In the genomic region with DNA sequence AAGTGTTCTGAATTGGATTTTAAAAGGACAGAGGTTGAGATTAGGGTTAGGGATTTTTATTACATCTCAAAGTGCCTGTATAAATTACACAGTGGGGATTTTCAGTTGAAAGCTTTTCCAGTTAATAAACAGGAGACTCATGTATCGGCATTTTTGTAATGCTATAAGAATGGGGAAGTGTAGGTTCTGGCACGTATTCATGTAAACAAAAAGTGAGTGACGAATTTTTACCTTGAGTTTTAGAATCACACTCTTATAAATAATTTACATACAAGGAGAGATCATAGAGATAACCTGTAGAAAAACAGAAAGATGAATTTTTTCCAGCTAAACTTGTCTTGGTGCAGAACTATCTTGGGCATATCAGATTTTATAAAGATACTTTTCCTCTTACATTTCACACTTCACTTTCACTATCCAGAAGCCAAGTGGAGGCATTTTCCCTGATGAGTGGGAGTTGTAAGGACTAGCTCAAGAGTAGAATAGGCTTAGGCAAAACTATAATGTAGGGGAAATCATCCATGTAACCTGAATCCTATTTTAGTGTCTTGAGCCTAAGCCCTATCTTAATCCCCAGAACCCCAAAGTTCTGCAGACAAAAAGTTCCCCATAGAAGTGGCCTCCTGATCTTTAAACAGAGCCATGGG, we compare ENCODE assay signal across 10 cellular contexts. TPM values are rescaled to one million over a fixed set of nuclear protein-coding genes. Genes with fewer than 3 reads are reported as not detected.
DNase-seq lines count a peak whose midpoint lies in the region; ATAC-seq, FAIRE-seq and TF ChIP-seq lines count a peak whose summit lies in the region.
"Had no signal": no experiment of that assay in that cellular context is flagged by ENCODE, and none has a peak within 500 bp of the region (broad histone marks: within the 10 kb centered on the region; RNA-seq: fewer than 3 reads in every experiment).

No MANE protein-coding gene starts in this region.

- intact Hi-C loops in GM12878 (cut with micrococcal nuclease; ENCODE audit: unreplicated experiment) = no loop called here
- intact Hi-C loops in naive thymus-derived CD4-positive, alpha-beta T cell (cut with micrococcal nuclease) = no loop called here

- H3K36me3 ChIP-seq in DOHH2 (ENCODE audit: control insufficient read depth, low read length) = peaks cover 89% of the 10 kb centered on the region
- peaks cover 0 to 17% of the 10 kb centered on the region in 2 experiments; a peak in 1 of 4 replicates for H3K36me3 ChIP-seq in GM12878 (ENCODE audit: control insufficient read depth in 2 of 2, insufficient read depth in 2 of 2, low read length in 1 of 2)
- peaks cover 0 to 12% (median 0%) of the 10 kb centered on the region in 3 experiments for H3K36me3 ChIP-seq in naive thymus-derived CD4-positive, alpha-beta T cell (ENCODE audit: control insufficient read depth in 2 of 3, insufficient read depth in 3 of 3, low read length in 3 of 3)

- in situ Hi-C loops in GM12878 (cut with MboI) (no loop called here), GM13976 (cut with MboI; ENCODE audit: low sequenced_read_pairs, unreplicated experiment) (no loop called here)

- TF ChIP-seq RAD21 in GM12878 (IDR thresholded peaks at IDR 0.05; ENCODE audit: insufficient read depth, low read depth, low read length) = no peak

- TF ChIP-seq CTCF in DOHH2 (IDR thresholded peaks at IDR 0.05; ENCODE audit: low read depth, low read length, poor library complexity, severe bottlenecking) = no peak
- TF ChIP-seq CTCF in GM12878 (IDR thresholded peaks at IDR 0.05 in 2 of 3, conservative IDR thresholded peaks at IDR 0.05 in 1 of 3; ENCODE audit: control insufficient read depth in 2 of 3, extremely low read depth in 1 of 3, insufficient read depth in 1 of 3, low read depth in 3 of 3, low read length in 3 of 3) = no peak
- TF ChIP-seq CTCF in GM13976 (IDR thresholded peaks at IDR 0.05; ENCODE audit: borderline replicate concordance, control extremely low read depth, extremely low read depth, insufficient read depth, missing control alignments) = no peak

- peaks cover 55 to 98% (median 94%) of the 10 kb centered on the region in 7 donors for H3K4me1 Mint-ChIP-seq in naive thymus-derived CD4-positive, alpha-beta T cell

- no TSS peak for BruUV-seq in GM12878 (replicated peaks; lab: Mats Ljungman, UMichigan)

- CTCF ChIA-PET in GM12878 (lab: Yijun Ruan, JAX) = interaction anchor here (1.0 to 1.6 kb wide), 7 partner anchors 9 to 343 kb away, joined by 3 to 5 read pairs (median 3); a partner anchor contains a TSS
- CTCF ChIA-PET in naive thymus-derived CD4-positive, alpha-beta T cell (lab: Charles Lee) = interaction anchor here (1.4 kb wide), 1 partner anchor 21 kb away, joined by 4 read pairs; no protein-coding TSS in a partner anchor

- no peak overlapping the region for H3K27ac ChIP-seq in DOHH2 (ENCODE audit: low read depth, low read length)
- peak overlapping the region; percentile 64 for H3K27ac ChIP-seq in GM12878 (ENCODE audit: control insufficient read depth, insufficient read depth)
- peak overlapping the region; percentile 9 for H3K27ac ChIP-seq in naive thymus-derived CD4-positive, alpha-beta T cell (ENCODE audit: low read depth, low read length)
- H3K27ac ChIP-seq: SK-N-MC had no signal

- H3K4me3 ChIP-seq in DOHH2 (ENCODE audit: low read length) = no peak overlapping the region
- peak overlapping the region; percentile 29 for H3K4me3 ChIP-seq in GM12878
- peak overlapping the region; percentile 14 for H3K4me3 ChIP-seq in naive thymus-derived CD4-positive, alpha-beta T cell (ENCODE audit: low read length)
- H3K4me3 ChIP-seq: SK-N-MC had no signal

- POLR2A ChIA-PET in GM12878 (lab: Charles Lee) = interaction anchor here (0.6 to 1.8 kb wide), 4 partner anchors 8 to 43 kb away, joined by 3 to 5 read pairs (median 4); no protein-coding TSS in a partner anchor
- POLR2A ChIA-PET in naive thymus-derived CD4-positive, alpha-beta T cell (lab: Charles Lee) = interaction anchor here (0.6 to 15.4 kb wide), 6 partner anchors 9 to 90 kb away, joined by 3 to 393 read pairs (median 3); a partner anchor contains a TSS

- DNase-seq in LHCN-M2 (ENCODE audit: low read depth) = peak; percentile 26
- no peak for DNase-seq in GM12878 (ENCODE audit: low read depth, low spot score)
- DNase-seq in naive thymus-derived CD4-positive, alpha-beta T cell = no peak
- DNase-seq in NCI-H2196 (lab: John Stamatoyannopoulos, UW; ENCODE audit: unreplicated experiment) = no peak
- DNase-seq in GM13976 (ENCODE audit: low spot score) = no peak
- no peak for DNase-seq in AG20443 (ENCODE audit: low spot score)
- DNase-seq in SKM-1 (lab: John Stamatoyannopoulos, UW; ENCODE audit: unreplicated experiment) = no peak
- DNase-seq: nephron progenitor cell had no signal

- H2AFZ ChIP-seq in GM12878 (ENCODE audit: control insufficient read depth, low read depth, low read length) = no peak overlapping the region

- SMC1A ChIA-PET in GM12878 (lab: Charles Lee; ENCODE audit: uncharacterized antibody, unreplicated experiment) = interaction anchor here (0.7 to 3.2 kb wide), 10 partner anchors 20 to 45 kb away, joined by 3 to 12 read pairs (median 4); no protein-coding TSS in a partner anchor

- peaks cover 10% of the 10 kb centered on the region; the same call in 1 of the 2 replicates for H3F3A ChIP-seq in DOHH2 (ENCODE audit: control insufficient read depth, insufficient read depth)

- no peak for TF ChIP-seq POLR2A in GM12878 (IDR thresholded peaks at IDR 0.05; ENCODE audit: low read depth, low read length)

- H3K4me2 ChIP-seq in DOHH2 (ENCODE audit: low read length) (peak overlapping the region; percentile 11; the same call in 1 of the 2 replicates), GM12878 (ENCODE audit: control insufficient read depth, insufficient read depth) (peak overlapping the region; percentile 43)

- ATAC-seq in GM12878 = no peak
- ATAC-seq in naive thymus-derived CD4-positive, alpha-beta T cell = no peak

- no peaks in the 10 kb centered on the region for H3K27me3 Mint-ChIP-seq in naive thymus-derived CD4-positive, alpha-beta T cell

- H3K27ac Mint-ChIP-seq in naive thymus-derived CD4-positive, alpha-beta T cell = peak overlapping the region; percentile 32 to 98 (median 82)
- H3K27ac Mint-ChIP-seq: nephron progenitor cell had no signal

- TF ChIP-seq EP300 in GM12878 (IDR thresholded peaks at IDR 0.05; ENCODE audit: borderline replicate concordance in 1 of 2, control insufficient read depth in 1 of 2, low read depth in 2 of 2, low read length in 2 of 2) = no peak

- H3K27me3 ChIP-seq in DOHH2 (ENCODE audit: control insufficient read depth, low read length) (no peaks in the 10 kb centered on the region), GM12878 (replicated peaks in 1 of 2; ENCODE audit: control insufficient read depth in 2 of 2, insufficient read depth in 2 of 2, low read length in 1 of 2) (no peaks in the 10 kb centered on the region)
- H3K27me3 ChIP-seq in naive thymus-derived CD4-positive, alpha-beta T cell (ENCODE audit: control insufficient read depth in 2 of 2, insufficient read depth in 2 of 2, low read length in 2 of 2) = no peaks in the 10 kb centered on the region

- H3K9me3 ChIP-seq in DOHH2 (ENCODE audit: control insufficient read depth, insufficient read depth, low read length) (no peaks in the 10 kb centered on the region), GM12878 (replicated peaks; ENCODE audit: control insufficient read depth, insufficient read depth, low read length) (no peaks in the 10 kb centered on the region; the same call in 2 of the 3 replicates)
- H3K9me3 ChIP-seq in naive thymus-derived CD4-positive, alpha-beta T cell (ENCODE audit: control insufficient read depth in 2 of 3, low read length in 3 of 3) = no peaks in the 10 kb centered on the region

- peak overlapping the region; percentile 13 to 78 (median 68) for H3K4me3 Mint-ChIP-seq in naive thymus-derived CD4-positive, alpha-beta T cell
- H3K4me3 Mint-ChIP-seq: nephron progenitor cell had no signal

- FAIRE-seq in GM12878 (lab: Jason Lieb, UNC) = no peak

- H3K9me3 Mint-ChIP-seq in naive thymus-derived CD4-positive, alpha-beta T cell = peaks cover 0 to 14% (median 4%) of the 10 kb centered on the region in 11 donors
- H3K9me3 Mint-ChIP-seq: nephron progenitor cell had no signal

- 31% methylated on average over 3 of the region's 3 CpGs for WGBS in GM12878 (ENCODE audit: insufficient coverage, insufficient replicate concordance, low lambda C conversion rate, missing lambda C conversion rate)

- H3K36me3 Mint-ChIP-seq in naive thymus-derived CD4-positive, alpha-beta T cell = peaks cover 22 to 82% (median 51%) of the 10 kb centered on the region in 5 donors

- no peaks in the 10 kb centered on the region for H3K9me2 ChIP-seq in DOHH2 (replicated peaks; ENCODE audit: control insufficient read depth, low read length)

- H4K20me1 ChIP-seq in DOHH2 (ENCODE audit: control insufficient read depth, insufficient read depth, low read depth, low read length) = peaks cover 16% of the 10 kb centered on the region
- no peaks in the 10 kb centered on the region for H4K20me1 ChIP-seq in GM12878 (ENCODE audit: control insufficient read depth, insufficient read depth)

- H3K4me1 ChIP-seq in DOHH2 (ENCODE audit: control insufficient read depth, low read length) (peaks cover 81% of the 10 kb centered on the region), GM12878 (ENCODE audit: control insufficient read depth, insufficient read depth, low read length) (peaks cover 51% of the 10 kb centered on the region)
- peaks cover 44 to 68% of the 10 kb centered on the region in 2 donors for H3K4me1 ChIP-seq in naive thymus-derived CD4-positive, alpha-beta T cell (ENCODE audit: control insufficient read depth in 2 of 2, insufficient read depth in 2 of 2, low read length in 2 of 2)

- H3K79me2 ChIP-seq in DOHH2 (ENCODE audit: control insufficient read depth, low read length) (peaks cover 76% of the 10 kb centered on the region), GM12878 (ENCODE audit: control insufficient read depth, insufficient read depth, low read length) (peaks cover 62% of the 10 kb centered on the region)

- RAD21 ChIA-PET in GM12878 (lab: Charles Lee; ENCODE audit: unreplicated experiment) = interaction anchor here (0.7 to 2.3 kb wide), 4 partner anchors 32 to 57 kb away, joined by 3 to 8 read pairs (median 3); no protein-coding TSS in a partner anchor

- 0 out of 2 replicates have a peak overlapping the region, but pooled peaks have one; percentile 19 for H3K9ac ChIP-seq in GM12878 (ENCODE audit: control insufficient read depth, insufficient read depth, low read length)

RNA-seq across cellular contexts. Expression of a gene that starts 42.0 kb away (rescaled TPM):
- total RNA-seq in LHCN-M2 (2014; rRNA removed) = 82.0 and 97.1 TPM in 2 replicates
- polyA plus RNA-seq in LHCN-M2 (2012) = 30.7 TPM
- total RNA-seq in GM12878 (2013; cell fraction: nucleolus; rRNA removed) = 305 and 306 TPM in 2 replicates
- 66.0 and 81.6 TPM in 2 replicates for total RNA-seq in GM12878 (2014; rRNA removed)
- total RNA-seq in GM12878 (2014; rRNA removed; fragmentation: Illumina TruSeq; extraction: Trizol) = 69.6 and 72.0 TPM in 2 replicates
- 74.6 and 87.2 TPM in 2 replicates for total RNA-seq in GM12878 (2021)
- polyA plus RNA-seq in GM12878 (2011; ENCODE audit: low read depth) = 149 TPM
- 118 and 208 TPM in 2 replicates for polyA plus RNA-seq in GM12878 (2011; rRNA removed)
- polyA plus RNA-seq in GM12878 (2011; cell fraction: cytosol; rRNA removed) = 41.5 and 54.0 TPM in 2 replicates
- 65.1 and 67.6 TPM in 2 replicates for polyA plus RNA-seq in GM12878 (2011; cell fraction: nucleus; rRNA removed)
- 86.3 and 96.9 TPM in 2 replicates for polyA plus RNA-seq in GM12878 (2012)
- 77.3 and 105 TPM in 2 replicates for polyA plus RNA-seq in GM12878 (2014; fragmentation: Illumina TruSeq; extraction: Trizol)
- 10 to 100 TPM; 22.9 to 61.6 TPM for polyA plus RNA-seq in GM12878 (2014; fragmentation: Nextera tagmentation; extraction: Ambion mirVana)
- 68.0 and 84.8 TPM in 2 replicates for polyA plus RNA-seq in GM12878 (2014; rRNA removed)
- 100 to 1,000 TPM; 168 to 175 TPM for polyA plus RNA-seq in GM12878 (2016; fragmentation: Nextera tagmentation; extraction: Ambion mirVana)
- 47.6 and 61.7 TPM in 2 replicates for polyA minus RNA-seq in GM12878 (2011; rRNA and poly(A)+ RNA removed)
- 20.1 and 26.3 TPM in 2 replicates for polyA minus RNA-seq in GM12878 (2011; cell fraction: cytosol; rRNA and poly(A)+ RNA removed)
- 41.5 and 58.6 TPM in 2 replicates for polyA minus RNA-seq in GM12878 (2011; cell fraction: nucleus; rRNA and poly(A)+ RNA removed)
- total RNA-seq in naive thymus-derived CD4-positive, alpha-beta T cell = 100 to 1,000 TPM; 130 to 232 (median 136) TPM
- polyA plus RNA-seq in naive thymus-derived CD4-positive, alpha-beta T cell = 100 to 1,000 TPM; 171 to 186 TPM
